In the genomic region with DNA sequence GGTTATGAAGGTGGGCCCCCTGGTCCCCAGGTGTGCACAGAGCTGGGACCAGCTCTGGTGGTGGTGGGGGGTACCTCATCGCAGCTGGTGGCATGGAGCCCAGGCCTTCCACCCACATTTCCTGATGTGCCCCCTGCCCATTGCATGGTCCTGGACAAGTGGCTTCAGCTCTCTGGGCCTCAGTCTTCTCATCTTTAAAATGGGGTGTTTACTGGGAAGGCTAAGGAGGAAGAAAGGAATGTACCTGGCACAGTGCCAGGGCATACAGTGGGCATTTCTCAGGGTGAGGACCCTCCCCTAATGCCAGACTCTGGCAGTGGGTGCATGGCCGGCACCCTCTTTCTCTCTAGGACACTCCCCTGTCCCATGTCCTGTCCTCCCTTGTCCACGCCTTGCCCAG, we compare ENCODE assay signal across 33 cellular contexts. TPM values are rescaled to one million over a fixed set of nuclear protein-coding genes. Genes with fewer than 3 reads are reported as not detected.
"Had no signal": no experiment of that assay in that cellular context is flagged by ENCODE, and none has a peak within 500 bp of the region (broad histone marks: within the 10 kb centered on the region; RNA-seq: fewer than 3 reads in every experiment).

No MANE protein-coding gene starts in this region.

- H3K27ac ChIP-seq: colonic mucosa, epithelial cell of prostate, esophagus squamous epithelium, gastrocnemius medialis, heart right ventricle, left lung had no signal

- H3K9me3 ChIP-seq: colonic mucosa, esophagus squamous epithelium, gastrocnemius medialis, heart right ventricle, left lung had no signal

- H3K4me3 Mint-ChIP-seq: dendritic cell treated with granulocyte-macrophage colony-stimulating factor and Interleukin-4, amounts not matched to agents 40 ng/mL and 50 ng/mL, for 4 days; effector memory CD8-positive, alpha-beta T cell; endodermal cell; memory B cell had no signal

- H3K27ac Mint-ChIP-seq: dendritic cell treated with granulocyte-macrophage colony-stimulating factor and Interleukin-4, amounts not matched to agents 40 ng/mL and 50 ng/mL, for 4 days; effector memory CD8-positive, alpha-beta T cell; memory B cell had no signal

- DNase-seq: colonic mucosa; cortex of kidney; effector CD8-positive, alpha-beta T cell; effector memory CD8-positive, alpha-beta T cell; erythroblast; esophagus squamous epithelium; foreskin fibroblast; foreskin melanocyte; gastrocnemius medialis; glutamatergic neuron; head of caudate nucleus; heart right ventricle; hippocampal formation; left cardiac atrium; left lung; left ventricle myocardium superior; mammary epithelial cell; midbrain had no signal

- H3K4me1 ChIP-seq: colonic mucosa had no signal

- H3K27me3 ChIP-seq: colonic mucosa, gastrocnemius medialis had no signal

- H3K36me3 ChIP-seq: colonic mucosa, esophagus squamous epithelium, gastrocnemius medialis, heart right ventricle, left lung had no signal

- FAIRE-seq: endometrium, islet of Langerhans, keratinocyte had no signal

- H3K36me3 Mint-ChIP-seq: memory B cell had no signal

- ATAC-seq: effector memory CD8-positive, alpha-beta T cell; esophagus mucosa; gastrocnemius medialis; heart right ventricle; left cardiac atrium; left lung; left ventricle myocardium superior had no signal

- H3K4me3 ChIP-seq: colonic mucosa, esophagus squamous epithelium, gastrocnemius medialis, heart right ventricle, left lung, lung had no signal

- H3K9me3 Mint-ChIP-seq: dendritic cell treated with granulocyte-macrophage colony-stimulating factor and Interleukin-4, amounts not matched to agents 40 ng/mL and 50 ng/mL, for 4 days; effector memory CD8-positive, alpha-beta T cell; endodermal cell; memory B cell had no signal

RNA-seq across cellular contexts. Expression of gene CLCNKB, which starts 7.5 kb away (rescaled TPM):
- total RNA-seq: esophagus mucosa, esophagus squamous epithelium, gastrocnemius medialis, glomerular endothelial cell, mammary epithelial cell, mononuclear cell had no signal
- polyA plus RNA-seq: keratinocyte had no signal

RNA-seq across cellular contexts. Expression of gene FAM131C, which starts 22.4 kb away (rescaled TPM):
- total RNA-seq: dermis microvascular lymphatic vessel endothelial cell, gastrocnemius medialis, left lung, lung, mononuclear cell had no signal
- polyA plus RNA-seq: lung had no signal

RNA-seq across cellular contexts. Expression of gene CLCNKA, which starts 29.2 kb away (rescaled TPM):
- total RNA-seq: dermis microvascular lymphatic vessel endothelial cell, esophagus squamous epithelium, glomerular endothelial cell, kidney epithelial cell, mammary epithelial cell, mononuclear cell had no signal
- polyA plus RNA-seq: keratinocyte, mammary epithelial cell had no signal

RNA-seq across cellular contexts. Expression of gene HSPB7, which starts 33.2 kb away (rescaled TPM):
- total RNA-seq: dermis microvascular lymphatic vessel endothelial cell, glomerular endothelial cell, kidney epithelial cell, mononuclear cell had no signal
- polyA plus RNA-seq: mammary epithelial cell had no signal

RNA-seq across cellular contexts. Expression of gene SRARP, which starts 47.0 kb away (rescaled TPM):
- total RNA-seq: colonic mucosa, esophagus mucosa, esophagus squamous epithelium, glomerular endothelial cell, kidney epithelial cell, left lung, lower leg skin, lung, mammary epithelial cell, mononuclear cell, mucosa of gallbladder had no signal
- polyA plus RNA-seq: keratinocyte, mammary epithelial cell had no signal
